Comparison of ENCODE assay signal across 8 cellular contexts in the genomic region with DNA sequence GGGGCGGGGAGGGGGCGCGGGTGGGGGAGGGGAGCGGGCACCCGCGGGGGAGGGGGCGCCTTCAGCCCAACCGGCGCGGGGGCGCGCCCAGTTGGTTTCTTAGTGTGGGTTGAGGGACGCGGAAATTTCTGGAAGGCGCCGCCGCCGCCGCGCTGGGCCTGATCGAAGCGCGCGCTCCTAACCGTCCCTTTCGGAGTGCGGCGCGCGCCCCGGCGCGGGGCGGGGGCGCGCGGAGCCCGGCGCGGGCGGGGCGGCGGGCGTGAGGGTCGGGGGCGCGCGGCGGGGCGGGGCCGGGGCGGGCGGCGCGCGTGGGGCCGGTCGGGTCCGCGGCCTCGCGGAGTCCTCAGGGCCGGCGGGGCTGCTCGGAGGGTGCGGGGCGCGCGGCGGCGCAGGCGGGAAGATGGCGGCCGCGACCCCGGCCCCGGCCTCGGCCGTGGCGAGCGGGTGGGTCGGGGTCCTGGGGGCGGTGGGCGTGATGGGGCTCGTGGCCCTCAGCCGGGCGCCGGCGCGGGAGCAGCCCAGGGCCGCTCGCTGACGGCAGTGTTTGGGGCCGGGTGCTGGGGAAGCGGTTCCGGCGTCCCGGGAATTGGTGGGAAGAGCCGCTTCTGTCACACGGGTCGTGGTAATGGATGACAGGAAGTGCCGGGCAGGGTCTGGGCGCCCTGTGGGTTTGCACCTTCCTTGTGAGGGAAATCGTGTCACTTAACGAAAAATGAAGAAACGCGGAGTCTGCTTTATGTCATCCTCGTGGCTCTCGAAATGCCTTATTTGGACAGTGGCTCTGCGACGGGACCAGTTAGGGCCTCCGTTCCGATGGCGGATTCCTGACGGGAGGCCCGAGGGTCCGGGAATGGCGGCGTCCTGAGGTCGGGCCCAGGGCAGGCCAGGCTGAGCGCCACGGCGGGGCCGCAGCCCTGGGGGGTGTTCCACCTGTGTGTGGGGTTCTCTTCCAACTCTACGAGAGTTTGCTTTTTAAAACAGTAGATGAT. TPM values are rescaled to one million over a fixed set of nuclear protein-coding genes. Genes with fewer than 3 reads are reported as not detected.
DNase-seq lines count a peak whose midpoint lies in the region; ATAC-seq and TF ChIP-seq lines count a peak whose summit lies in the region.

No MANE protein-coding gene starts in this region.

- no peaks in the 10 kb centered on the region for H3K27me3 Mint-ChIP-seq in activated T-helper 1 cell treated with anti-CD3 and anti-CD28 coated beads, Interleukin-12 subunit alpha, Interleukin-12 subunit beta, Interleukin-2, Interleukin-4 antibody, amounts not matched to agents 30 ng/mL and 10 ng/mL and 1 ng/mL, durations not matched to agents 14 hours and 24 hours and 36 hours (ENCODE audit: insufficient read depth)
- no peaks in the 10 kb centered on the region for H3K27me3 Mint-ChIP-seq in naive thymus-derived CD8-positive, alpha-beta T cell
- no peaks in the 10 kb centered on the region for H3K27me3 Mint-ChIP-seq in stimulated activated naive CD8-positive, alpha-beta T cell treated with anti-CD3 and anti-CD28 coated beads, Interleukin-15, Interleukin-2, amounts not matched to agents 100 ng/mL and 50 ng/mL, for 24 hours

- peak; percentile 15 to 17 for ATAC-seq in naive thymus-derived CD8-positive, alpha-beta T cell

- H2AFZ ChIP-seq in fibroblast of lung (ENCODE audit: low read length): no peak overlapping the region

- H3K4me3 ChIP-seq in fibroblast of lung (replicated peaks in 1 of 4; ENCODE audit: control extremely low read depth in 1 of 4, insufficient read depth in 1 of 4, low read depth in 3 of 4, low read length in 4 of 4): peak overlapping the region; percentile 68 to 86 (median 80)

- H3K27ac ChIP-seq in fibroblast of lung (ENCODE audit: insufficient read depth, low read length): peak overlapping the region; percentile 95

- no peaks in the 10 kb centered on the region for H4K20me1 ChIP-seq in fibroblast of lung (ENCODE audit: control insufficient read depth, extremely low read depth, insufficient read depth, low read length)

- peak overlapping the region; percentile 87 for H3K27ac Mint-ChIP-seq in activated T-helper 1 cell treated with anti-CD3 and anti-CD28 coated beads, Interleukin-12 subunit alpha, Interleukin-12 subunit beta, Interleukin-2, Interleukin-4 antibody, amounts not matched to agents 30 ng/mL and 10 ng/mL and 1 ng/mL, durations not matched to agents 14 hours and 24 hours and 36 hours
- H3K27ac Mint-ChIP-seq in naive thymus-derived CD8-positive, alpha-beta T cell: peak overlapping the region; percentile 84 to 97 (median 92)
- peak overlapping the region; percentile 91 for H3K27ac Mint-ChIP-seq in stimulated activated naive CD8-positive, alpha-beta T cell treated with anti-CD3 and anti-CD28 coated beads, Interleukin-15, Interleukin-2, amounts not matched to agents 100 ng/mL and 50 ng/mL, for 24 hours

- peak overlapping the region; percentile 88 for H3K4me2 ChIP-seq in fibroblast of lung (ENCODE audit: extremely low read depth, insufficient read depth, low read length)

- H3K79me2 ChIP-seq in fibroblast of lung (ENCODE audit: control insufficient read depth, insufficient read depth, low read length): peaks cover 43% of the 10 kb centered on the region

- peaks cover 25% of the 10 kb centered on the region for H3K4me1 Mint-ChIP-seq in activated T-helper 1 cell treated with anti-CD3 and anti-CD28 coated beads, Interleukin-12 subunit alpha, Interleukin-12 subunit beta, Interleukin-2, Interleukin-4 antibody, amounts not matched to agents 30 ng/mL and 10 ng/mL and 1 ng/mL, durations not matched to agents 14 hours and 24 hours and 36 hours (ENCODE audit: low read depth)
- H3K4me1 Mint-ChIP-seq in naive thymus-derived CD8-positive, alpha-beta T cell: peaks cover 9 to 38% (median 33%) of the 10 kb centered on the region in 4 donors
- peaks cover 32% of the 10 kb centered on the region for H3K4me1 Mint-ChIP-seq in stimulated activated naive CD8-positive, alpha-beta T cell treated with anti-CD3 and anti-CD28 coated beads, Interleukin-15, Interleukin-2, amounts not matched to agents 100 ng/mL and 50 ng/mL, for 24 hours (ENCODE audit: low read depth)

- no peaks in the 10 kb centered on the region for H3K9me3 Mint-ChIP-seq in activated T-helper 1 cell treated with anti-CD3 and anti-CD28 coated beads, Interleukin-12 subunit alpha, Interleukin-12 subunit beta, Interleukin-2, Interleukin-4 antibody, amounts not matched to agents 30 ng/mL and 10 ng/mL and 1 ng/mL, durations not matched to agents 14 hours and 24 hours and 36 hours
- no peaks in the 10 kb centered on the region for H3K9me3 Mint-ChIP-seq in naive thymus-derived CD8-positive, alpha-beta T cell
- no peaks in the 10 kb centered on the region for H3K9me3 Mint-ChIP-seq in stimulated activated naive CD8-positive, alpha-beta T cell treated with anti-CD3 and anti-CD28 coated beads, Interleukin-15, Interleukin-2, amounts not matched to agents 100 ng/mL and 50 ng/mL, for 24 hours

- H3K36me3 Mint-ChIP-seq in activated T-helper 1 cell treated with anti-CD3 and anti-CD28 coated beads, Interleukin-12 subunit alpha, Interleukin-12 subunit beta, Interleukin-2, Interleukin-4 antibody, amounts not matched to agents 30 ng/mL and 10 ng/mL and 1 ng/mL, durations not matched to agents 14 hours and 24 hours and 36 hours (ENCODE audit: low read depth): peaks cover 18% of the 10 kb centered on the region
- peaks cover 0 to 5% (median 3%) of the 10 kb centered on the region in 3 donors for H3K36me3 Mint-ChIP-seq in naive thymus-derived CD8-positive, alpha-beta T cell
- peaks cover 24% of the 10 kb centered on the region for H3K36me3 Mint-ChIP-seq in stimulated activated naive CD8-positive, alpha-beta T cell treated with anti-CD3 and anti-CD28 coated beads, Interleukin-15, Interleukin-2, amounts not matched to agents 100 ng/mL and 50 ng/mL, for 24 hours (ENCODE audit: low read depth)

- peaks cover 2% of the 10 kb centered on the region for H3K36me3 ChIP-seq in fibroblast of lung (ENCODE audit: control insufficient read depth, insufficient read depth, low read length)

- POLR2A ChIA-PET in naive thymus-derived CD8-positive, alpha-beta T cell (lab: Charles Lee): interaction anchor here (1.1 to 1.3 kb wide), 3 partner anchors 81 to 1364 kb away, joined by 3 to 14 read pairs (median 3); a partner anchor contains a TSS

- peak overlapping the region; percentile 87 for H3K4me3 Mint-ChIP-seq in activated T-helper 1 cell treated with anti-CD3 and anti-CD28 coated beads, Interleukin-12 subunit alpha, Interleukin-12 subunit beta, Interleukin-2, Interleukin-4 antibody, amounts not matched to agents 30 ng/mL and 10 ng/mL and 1 ng/mL, durations not matched to agents 14 hours and 24 hours and 36 hours
- H3K4me3 Mint-ChIP-seq in naive thymus-derived CD8-positive, alpha-beta T cell: peak overlapping the region; percentile 78 to 93 (median 88)
- peak overlapping the region; percentile 89 for H3K4me3 Mint-ChIP-seq in stimulated activated naive CD8-positive, alpha-beta T cell treated with anti-CD3 and anti-CD28 coated beads, Interleukin-15, Interleukin-2, amounts not matched to agents 100 ng/mL and 50 ng/mL, for 24 hours

- H3K9ac ChIP-seq in fibroblast of lung (ENCODE audit: insufficient read depth, low read length): peak overlapping the region; percentile 92

- H3K4me1 ChIP-seq in fibroblast of lung (ENCODE audit: control insufficient read depth, extremely low read depth, insufficient read depth, low read length): peaks cover 8% of the 10 kb centered on the region

- peak; percentile 56 for DNase-seq in Caki2 (ENCODE audit: low read depth)
- peak; percentile 93 for DNase-seq in GM20000 (ENCODE audit: low spot score)
- DNase-seq in HPDE6-E6E7 (ENCODE audit: extremely low spot score): peak; percentile 37
- peak; percentile 93 for DNase-seq in OCI-M1 (lab: John Stamatoyannopoulos, UW)
- DNase-seq in activated T-helper 1 cell treated with anti-CD3 and anti-CD28 coated beads, Interleukin-12 subunit alpha, Interleukin-12 subunit beta, Interleukin-2, Interleukin-4 antibody, amounts not matched to agents 30 ng/mL and 10 ng/mL and 1 ng/mL, durations not matched to agents 14 hours and 24 hours and 36 hours (ENCODE audit: low spot score): peak; percentile 40
- DNase-seq in fibroblast of lung (ENCODE audit: low read depth in 2 of 2): peak; percentile 66 to 73
- DNase-seq in naive thymus-derived CD8-positive, alpha-beta T cell: peak in 9 of 10 donors; percentile 14 to 75 (median 49)

- no peak for TF ChIP-seq CTCF in GM20000 (IDR thresholded peaks at IDR 0.05; ENCODE audit: extremely low read depth, missing control alignments)
- no peak for TF ChIP-seq CTCF in fibroblast of lung (conservative IDR thresholded peaks at IDR 0.05 in 1 of 2, IDR thresholded peaks at IDR 0.05 in 1 of 2; ENCODE audit: low read depth in 1 of 2, low read length in 2 of 2)

- H3K9me3 ChIP-seq in fibroblast of lung (ENCODE audit: control insufficient read depth, insufficient read depth, low read depth, low read length): no peaks in the 10 kb centered on the region

- no peaks in the 10 kb centered on the region for H3K27me3 ChIP-seq in fibroblast of lung (ENCODE audit: control insufficient read depth, insufficient read depth, low read length)

- in situ Hi-C loops in Caki2 (cut with HindIII; ENCODE audit: low pct_unique_long_range_greater_than_20kb, low sequenced_read_pairs): no loop called here

- intact Hi-C loops in activated T-helper 1 cell treated with anti-CD3 and anti-CD28 coated beads, Interleukin-12 subunit alpha, Interleukin-12 subunit beta, Interleukin-2, Interleukin-4 antibody, amounts not matched to agents 30 ng/mL and 10 ng/mL and 1 ng/mL, durations not matched to agents 14 hours and 24 hours and 36 hours (cut with micrococcal nuclease): loop anchor here (1.0 to 5.0 kb wide), 4 partner anchors 51 to 682 kb away; a partner anchor contains a TSS

RNA-seq across cellular contexts. Expression of a gene that starts 0.8 kb away (rescaled TPM):
- total RNA-seq in Caki2 (2014; rRNA removed; shearing (Covaris generic); ENCODE audit: low replicate concordance): 25.2 and 41.5 TPM in 2 replicates
- 25.1 and 28.8 TPM in 2 replicates for total RNA-seq in activated T-helper 1 cell treated with anti-CD3 and anti-CD28 coated beads, Interleukin-12 subunit alpha, Interleukin-12 subunit beta, Interleukin-2, Interleukin-4 antibody, amounts not matched to agents 30 ng/mL and 10 ng/mL and 1 ng/mL, durations not matched to agents 14 hours and 24 hours and 36 hours
- total RNA-seq in fibroblast of lung: 8.5 and 12.2 TPM in 2 replicates
- polyA plus RNA-seq in fibroblast of lung: 43.8 and 67.5 TPM in 2 replicates
- polyA plus RNA-seq in fibroblast of lung (2012): 19.9 and 22.8 TPM in 2 replicates
- polyA minus RNA-seq in fibroblast of lung (ENCODE audit: low replicate concordance): 15.0 and 23.7 TPM in 2 replicates
- total RNA-seq in naive thymus-derived CD8-positive, alpha-beta T cell: 10 to 100 TPM; 18.6 to 20.8 TPM
- polyA plus RNA-seq in naive thymus-derived CD8-positive, alpha-beta T cell: 10 to 100 TPM; 16.2 to 18.6 (median 17.9) TPM

RNA-seq across cellular contexts. Expression of a gene that starts 49.7 kb away (rescaled TPM):
- not detected in 2 replicates for total RNA-seq in Caki2 (2014; rRNA removed; shearing (Covaris generic); ENCODE audit: low replicate concordance)
- 0.22 and 0.26 TPM in 2 replicates for total RNA-seq in activated T-helper 1 cell treated with anti-CD3 and anti-CD28 coated beads, Interleukin-12 subunit alpha, Interleukin-12 subunit beta, Interleukin-2, Interleukin-4 antibody, amounts not matched to agents 30 ng/mL and 10 ng/mL and 1 ng/mL, durations not matched to agents 14 hours and 24 hours and 36 hours
- total RNA-seq in fibroblast of lung: not detected in 2 replicates
- polyA plus RNA-seq in fibroblast of lung: 0.06 TPM in 1 of 2 replicates, not detected in the other
- polyA plus RNA-seq in fibroblast of lung (2012): 0.06 TPM in 1 of 2 replicates, not detected in the other
- not detected in 2 replicates for polyA minus RNA-seq in fibroblast of lung (ENCODE audit: low replicate concordance)
- under 1 TPM; 0.13 to 0.30 TPM for total RNA-seq in naive thymus-derived CD8-positive, alpha-beta T cell
- polyA plus RNA-seq in naive thymus-derived CD8-positive, alpha-beta T cell: under 1 TPM in 1 of 3 donors, not detected in 2; 0.10 TPM

Comparison
In these comparisons a context has a peak if more than half of its experiments do, and no peak if none do; other contexts are left out.
1. Peak in every context shown above with its lines: DNase-seq, ATAC-seq, H3K4me3 ChIP-seq and H3K27ac ChIP-seq.
2. DNase-seq: peak in every context shown above with its lines; median percentile 93 in GM20000; 93 in OCI-M1; 70 in fibroblast of lung; 56 in Caki2; 49 in naive thymus-derived CD8-positive, alpha-beta T cell; 40 in activated T-helper 1 cell treated with anti-CD3 and anti-CD28 coated beads, Interleukin-12 subunit alpha, Interleukin-12 subunit beta, Interleukin-2, Interleukin-4 antibody, amounts not matched to agents 30 ng/mL and 10 ng/mL and 1 ng/mL, durations not matched to agents 14 hours and 24 hours and 36 hours; 37 in HPDE6-E6E7.